ENCODE assay signal across 9 cellular contexts in the genomic region with DNA sequence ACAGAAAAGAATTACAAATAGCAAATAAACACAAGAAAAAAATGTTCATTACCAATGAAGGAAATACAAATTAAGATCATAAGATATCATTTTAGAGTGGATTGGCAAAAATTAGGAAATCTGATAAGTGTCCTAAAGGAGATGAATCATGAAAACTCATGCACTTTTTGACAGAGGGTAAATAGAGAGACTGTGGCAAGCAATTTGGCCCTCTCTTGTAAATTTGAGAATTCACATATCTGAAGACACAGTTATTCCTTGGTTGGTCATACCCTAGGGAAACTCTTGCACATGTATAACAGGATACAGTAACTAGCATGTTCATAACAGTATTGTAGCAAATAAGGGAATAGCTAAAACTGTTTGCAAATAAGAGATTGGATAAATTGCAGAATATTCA.
"Had no signal": no experiment of that assay in that cellular context is flagged by ENCODE, and none has a peak within 500 bp of the region (broad histone marks: within the 10 kb centered on the region; RNA-seq: fewer than 3 reads in every experiment).

No MANE protein-coding gene starts in this region.

- FAIRE-seq: HTR-8/SVneo, K562 had no signal

- H3K27ac ChIP-seq: GM23248 had no signal

- H3K4me3 ChIP-seq: GM23248, HAP-1, K562 had no signal

- H3K36me3 ChIP-seq: HAP-1 had no signal

- H2AFZ ChIP-seq: GM23248 had no signal

- DNase-seq: GM23248, GOT3, H7, HFFc6, IMR-90 had no signal

- ATAC-seq: HCT116, K562 had no signal

- H3K9ac ChIP-seq: GM23248 had no signal

- H3K9me3 ChIP-seq: HAP-1 had no signal
